ENCODE assay signal across 15 cellular contexts in genomic region chr3:123967260-123967659, GRCh38. TPM values are rescaled to one million over a fixed set of nuclear protein-coding genes. Genes with fewer than 3 reads are reported as not detected.
"Had no signal": no experiment of that assay in that cellular context is flagged by ENCODE, and none has a peak within 500 bp of the region (broad histone marks: within the 10 kb centered on the region; RNA-seq: fewer than 3 reads in every experiment).

No MANE protein-coding gene starts in this region.

RNA-seq across cellular contexts. Expression of gene ROPN1, which starts 24.7 kb away (rescaled TPM):
- total RNA-seq: activated CD4-positive, alpha-beta T cell treated with anti-CD3 and anti-CD28 coated beads, Interleukin-2, amount 10 ng/mL, durations not matched to agents 24 days and 14 days; activated CD8-positive, alpha-beta memory T cell treated with anti-CD3 and anti-CD28 coated beads for 36 hours; activated CD8-positive, alpha-beta T cell treated with anti-CD3 and anti-CD28 coated beads for 36 hours; activated naive CD8-positive, alpha-beta T cell treated with anti-CD3 and anti-CD28 coated beads for 36 hours; activated T-cell treated with anti-CD3 and anti-CD28 coated beads, Interleukin-2, amount 50 U/mL, for 72 hours; activated T-helper 17 cell treated with anti-CD3 and anti-CD28 coated beads, Interleukin-2, amount 50 U/mL, for 72 hours; aorta; cardiac muscle cell; chondrocyte; K562; MCF 10A; NCI-H460; SJCRH30; T-helper 1 cell treated with Interleukin-12 subunit alpha and Interleukin-12 subunit beta and Interleukin-4 antibody, amounts not matched to agents 30 ng/mL and 1 ng/mL, for 36 hours; T-helper 2 cell treated with Interferon-gamma antibody and Interleukin-4, amounts not matched to agents 100 ng/mL and 5 ng/mL, for 36 hours had no signal
- polyA plus RNA-seq: aorta, cardiac muscle cell, K562 had no signal
